ENCODE assay signal across 8 cellular contexts in the genomic region with DNA sequence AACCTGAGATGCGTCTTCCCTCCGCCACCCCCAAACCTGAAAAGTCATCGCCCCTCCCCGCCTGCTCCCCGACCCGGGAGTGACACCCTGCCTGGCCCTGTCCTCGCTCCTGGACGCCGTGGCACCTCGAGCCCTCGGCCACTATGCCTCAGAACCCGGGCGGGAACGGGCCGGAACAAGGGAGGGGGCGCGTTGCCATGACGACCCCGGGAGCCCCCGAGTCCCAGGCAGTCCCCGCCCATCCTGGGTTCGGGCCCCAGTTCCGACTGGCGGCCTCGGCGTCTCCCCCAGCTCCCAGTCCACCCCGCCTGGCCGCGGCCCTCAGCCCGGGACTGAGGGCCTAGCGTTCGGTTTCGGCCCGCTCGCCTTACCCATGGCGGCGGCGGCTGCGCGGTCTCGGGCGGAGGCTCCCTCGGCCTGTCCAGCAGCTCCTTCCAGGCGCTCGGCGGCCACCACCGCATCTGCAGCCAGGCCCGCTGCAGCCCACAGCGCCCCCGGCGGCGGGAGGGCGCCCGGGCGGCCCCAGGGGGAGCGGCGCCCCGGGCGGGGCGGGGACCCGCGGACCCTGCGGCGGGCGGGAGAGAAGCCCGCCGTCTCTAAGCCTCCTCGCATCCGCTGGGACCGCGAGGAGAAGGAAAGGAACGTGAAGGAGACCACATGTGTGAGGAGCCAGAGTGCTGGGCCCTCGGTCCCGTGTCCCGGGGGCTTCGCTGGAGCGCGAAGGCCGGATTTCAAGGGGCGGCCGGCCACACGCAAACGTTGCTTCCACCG. TPM values are rescaled to one million over a fixed set of nuclear protein-coding genes. Genes with fewer than 3 reads are reported as not detected.
DNase-seq lines count a peak whose midpoint lies in the region; ATAC-seq and TF ChIP-seq lines count a peak whose summit lies in the region.

A gene with protein sequence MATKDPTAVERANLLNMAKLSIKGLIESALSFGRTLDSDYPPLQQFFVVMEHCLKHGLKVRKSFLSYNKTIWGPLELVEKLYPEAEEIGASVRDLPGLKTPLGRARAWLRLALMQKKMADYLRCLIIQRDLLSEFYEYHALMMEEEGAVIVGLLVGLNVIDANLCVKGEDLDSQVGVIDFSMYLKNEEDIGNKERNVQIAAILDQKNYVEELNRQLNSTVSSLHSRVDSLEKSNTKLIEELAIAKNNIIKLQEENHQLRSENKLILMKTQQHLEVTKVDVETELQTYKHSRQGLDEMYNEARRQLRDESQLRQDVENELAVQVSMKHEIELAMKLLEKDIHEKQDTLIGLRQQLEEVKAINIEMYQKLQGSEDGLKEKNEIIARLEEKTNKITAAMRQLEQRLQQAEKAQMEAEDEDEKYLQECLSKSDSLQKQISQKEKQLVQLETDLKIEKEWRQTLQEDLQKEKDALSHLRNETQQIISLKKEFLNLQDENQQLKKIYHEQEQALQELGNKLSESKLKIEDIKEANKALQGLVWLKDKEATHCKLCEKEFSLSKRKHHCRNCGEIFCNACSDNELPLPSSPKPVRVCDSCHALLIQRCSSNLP (minus strand): TSS at position 463 of the 771 bp plus-strand sequence. CDS start 88 bp downstream, at position 375.

- H3K27ac ChIP-seq in liver (ENCODE audit: low read depth in 1 of 2, low read length in 2 of 2), result peak within 1 kb of the TSS; percentile 62 to 75

- peak; percentile 86 for TF ChIP-seq CTCF in liver (IDR thresholded peaks at IDR 0.05; ENCODE audit: low read depth, low read length, missing input control)

- H3K4me1 ChIP-seq in liver (ENCODE audit: control insufficient read depth in 4 of 4, insufficient read depth in 4 of 4, low read length in 3 of 4), result peaks cover 0 to 12% (median 5%) of the 10 kb centered on the region in 4 donors

- peaks cover 4% of the 10 kb centered on the region for H3K36me3 Mint-ChIP-seq in activated CD4-positive, alpha-beta T cell treated with anti-CD3 and anti-CD28 coated beads, Interleukin-2, amount 10 ng/mL, durations not matched to agents 24 days and 14 days (ENCODE audit: low read depth)
- peaks cover 10% of the 10 kb centered on the region for H3K36me3 Mint-ChIP-seq in dendritic cell treated with granulocyte-macrophage colony-stimulating factor and Interleukin-4, amounts not matched to agents 40 ng/mL and 50 ng/mL, for 4 days (ENCODE audit: low read depth)

- peak within 1 kb of the TSS; percentile 93 for H3K4me3 Mint-ChIP-seq in activated CD4-positive, alpha-beta T cell treated with anti-CD3 and anti-CD28 coated beads, Interleukin-2, amount 10 ng/mL, durations not matched to agents 24 days and 14 days
- H3K4me3 Mint-ChIP-seq in dendritic cell treated with granulocyte-macrophage colony-stimulating factor and Interleukin-4, amounts not matched to agents 40 ng/mL and 50 ng/mL, for 4 days, result peak within 1 kb of the TSS; percentile 96

- intact Hi-C loops in activated CD4-positive, alpha-beta T cell treated with anti-CD3 and anti-CD28 coated beads, Interleukin-2, amount 10 ng/mL, durations not matched to agents 24 days and 14 days (cut with micrococcal nuclease), result loop anchor here (1.0 to 5.0 kb wide), 4 partner anchors 75 to 333 kb away; partner anchors contain the start of genes CCAR1, HNRNPH3, PBLD and SLC25A16
- intact Hi-C loops in dendritic cell treated with granulocyte-macrophage colony-stimulating factor and Interleukin-4, amounts not matched to agents 40 ng/mL and 50 ng/mL, for 4 days (cut with micrococcal nuclease), result loop anchor here (5.0 kb wide), 3 partner anchors 75 to 495 kb away; partner anchors contain the start of genes DDX50, HNRNPH3, PBLD and SLC25A16

- no peaks in the 10 kb centered on the region for H3K27me3 ChIP-seq in liver (ENCODE audit: control insufficient read depth in 4 of 4, insufficient read depth in 4 of 4, low read length in 3 of 4)

- H3K4me1 Mint-ChIP-seq in activated CD4-positive, alpha-beta T cell treated with anti-CD3 and anti-CD28 coated beads, Interleukin-2, amount 10 ng/mL, durations not matched to agents 24 days and 14 days, result peaks cover 19% of the 10 kb centered on the region
- peaks cover 20% of the 10 kb centered on the region for H3K4me1 Mint-ChIP-seq in dendritic cell treated with granulocyte-macrophage colony-stimulating factor and Interleukin-4, amounts not matched to agents 40 ng/mL and 50 ng/mL, for 4 days (ENCODE audit: low read depth)

- no peaks in the 10 kb centered on the region for H3K36me3 ChIP-seq in liver (ENCODE audit: control insufficient read depth in 4 of 4, insufficient read depth in 3 of 4, low read depth in 1 of 4, low read length in 3 of 4)

- ATAC-seq in GM18873 (IDR thresholded peaks at IDR 0.05; ENCODE audit: low FRiP score, unreplicated experiment) (peak; percentile 82), HG03135 (IDR thresholded peaks at IDR 0.05; ENCODE audit: unreplicated experiment) (peak; percentile 93)

- H3K9me3 ChIP-seq in liver (ENCODE audit: control insufficient read depth in 4 of 4, low read length in 3 of 4), result no peaks in the 10 kb centered on the region

- no peaks in the 10 kb centered on the region for H3K27me3 Mint-ChIP-seq in activated CD4-positive, alpha-beta T cell treated with anti-CD3 and anti-CD28 coated beads, Interleukin-2, amount 10 ng/mL, durations not matched to agents 24 days and 14 days
- H3K27me3 Mint-ChIP-seq in dendritic cell treated with granulocyte-macrophage colony-stimulating factor and Interleukin-4, amounts not matched to agents 40 ng/mL and 50 ng/mL, for 4 days, result peaks cover 1% of the 10 kb centered on the region

- H3K9me3 Mint-ChIP-seq in activated CD4-positive, alpha-beta T cell treated with anti-CD3 and anti-CD28 coated beads, Interleukin-2, amount 10 ng/mL, durations not matched to agents 24 days and 14 days, result no peaks in the 10 kb centered on the region
- no peaks in the 10 kb centered on the region for H3K9me3 Mint-ChIP-seq in dendritic cell treated with granulocyte-macrophage colony-stimulating factor and Interleukin-4, amounts not matched to agents 40 ng/mL and 50 ng/mL, for 4 days

- WGBS in liver, result under 1% methylated on average over 84 of the region's 84 CpGs

- DNase-seq in AML-193 (lab: John Stamatoyannopoulos, UW) (peak; percentile 53 to 72), NCI-H446 (lab: John Stamatoyannopoulos, UW) (peak; percentile 19 to 71)
- DNase-seq in activated CD4-positive, alpha-beta T cell treated with anti-CD3 and anti-CD28 coated beads, Interleukin-2, amount 10 ng/mL, durations not matched to agents 24 days and 14 days, result peak; percentile 95
- peak; percentile 74 for DNase-seq in stimulated activated CD4-positive, alpha-beta T cell treated with anti-CD3 and anti-CD28 coated beads, Interleukin-4, amount 100 ng/mL, for 24 hours

- peak within 1 kb of the TSS; percentile 71 to 76 for H3K9ac ChIP-seq in liver (ENCODE audit: low read depth in 1 of 2, low read length in 2 of 2)

- peak within 1 kb of the TSS; percentile 88 for H3K27ac Mint-ChIP-seq in activated CD4-positive, alpha-beta T cell treated with anti-CD3 and anti-CD28 coated beads, Interleukin-2, amount 10 ng/mL, durations not matched to agents 24 days and 14 days
- peak within 1 kb of the TSS; percentile 95 for H3K27ac Mint-ChIP-seq in dendritic cell treated with granulocyte-macrophage colony-stimulating factor and Interleukin-4, amounts not matched to agents 40 ng/mL and 50 ng/mL, for 4 days

- peak within 1 kb of the TSS; percentile 84 to 93 (median 89) for H3K4me3 ChIP-seq in liver (ENCODE audit: low read depth in 1 of 3, low read length in 3 of 3)

- no peak for TF ChIP-seq RAD21 in liver (IDR thresholded peaks at IDR 0.05)

TF ChIP-seq in liver, 16 proteins besides CTCF, POLR2A, EP300 and RAD21 (continues in another document):
- TF ChIP-seq ZBTB33 (IDR thresholded peaks at IDR 0.05) (no peak), FOXA2 (IDR thresholded peaks at IDR 0.05) (no peak), ATF3 (IDR thresholded peaks at IDR 0.05) (no peak)

RNA-seq across cellular contexts. Expression of the gene that starts here (rescaled TPM):
- 9.5 and 10.3 TPM in 2 replicates for total RNA-seq in activated CD4-positive, alpha-beta T cell treated with anti-CD3 and anti-CD28 coated beads, Interleukin-2, amount 10 ng/mL, durations not matched to agents 24 days and 14 days
- total RNA-seq in liver, result 10 to 100 TPM in 1 of 2 donors, 1 to 10 TPM in 1; 8.8 to 11.2 TPM
- polyA plus RNA-seq in liver, result 1 to 10 TPM; 1.6 to 6.6 TPM

Comparison
In these comparisons a context has a peak if more than half of its experiments do, and no peak if none do; other contexts are left out.
1. Peak in every context shown above with its lines: DNase-seq, ATAC-seq, H3K4me3 ChIP-seq and H3K27ac ChIP-seq.
2. DNase-seq: peak in every context shown above with its lines; median percentile 95 in activated CD4-positive, alpha-beta T cell treated with anti-CD3 and anti-CD28 coated beads, Interleukin-2, amount 10 ng/mL, durations not matched to agents 24 days and 14 days; 74 in stimulated activated CD4-positive, alpha-beta T cell treated with anti-CD3 and anti-CD28 coated beads, Interleukin-4, amount 100 ng/mL, for 24 hours; 62 in AML-193; 45 in NCI-H446.